8 cellular contexts compared by ENCODE assay signal in the genomic region with DNA sequence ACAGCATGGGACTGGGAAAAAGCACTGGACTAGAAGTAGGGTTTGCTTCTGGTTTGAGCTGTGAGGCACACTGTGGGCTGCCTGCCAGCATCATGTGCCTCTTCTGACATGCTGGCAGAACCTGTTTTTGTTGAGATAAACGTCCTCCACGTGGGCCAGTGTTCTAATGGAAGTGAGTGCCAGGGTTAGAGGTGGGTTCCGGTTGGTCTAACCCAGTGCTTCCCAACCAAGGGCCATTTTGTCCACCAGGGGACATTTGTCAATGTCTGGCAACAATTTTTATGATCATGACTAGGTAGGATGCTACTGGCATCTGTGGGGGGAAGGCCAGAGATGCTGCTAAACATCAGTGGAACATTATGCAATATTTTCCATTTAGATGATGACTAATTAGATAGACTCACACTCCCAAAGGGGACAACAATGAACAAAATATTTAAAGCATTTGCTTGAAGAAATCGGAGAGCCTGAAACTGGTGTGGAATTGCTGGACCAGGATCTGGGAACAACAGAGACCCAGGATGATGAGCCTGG. TPM values are rescaled to one million over a fixed set of nuclear protein-coding genes. Genes with fewer than 3 reads are reported as not detected.
DNase-seq lines count a peak whose midpoint lies in the region; ATAC-seq, FAIRE-seq and TF ChIP-seq lines count a peak whose summit lies in the region.

No MANE protein-coding gene starts in this region.

- H3K36me3 ChIP-seq in left ventricle myocardium inferior (peaks cover 17% of the 10 kb centered on the region), thyroid gland (no peaks in the 10 kb centered on the region)

- TF ChIP-seq POLR2A in thyroid gland (IDR thresholded peaks at IDR 0.05) = peak in 1 of 2 donors; percentile 42
- no peak for TF ChIP-seq POLR2A in GM12891 (IDR thresholded peaks at IDR 0.05; ENCODE audit: low read depth, low read length)

- intact Hi-C loops in left ventricle myocardium inferior (cut with micrococcal nuclease) (no loop called here), thyroid gland (cut with DNase I) (no loop called here)

- peak; percentile 7 for DNase-seq in NCI-H1694 (lab: John Stamatoyannopoulos, UW)
- no peak for DNase-seq in NCI-H1694 treated with DMSO at 0.1 percent for 48 hours (lab: John Stamatoyannopoulos, UW)
- DNase-seq in T1000 (lab: John Stamatoyannopoulos, UW) = peak; percentile 67
- DNase-seq in left ventricle myocardium inferior = peak; percentile 77
- DNase-seq in thyroid gland = peak; percentile 98 to 99
- DNase-seq in GM12891 (ENCODE audit: insufficient read length, low spot score) = no peak
- DNase-seq in activated gamma-delta T cell (lab: John Stamatoyannopoulos, UW) = no peak

- H3K27me3 ChIP-seq in left ventricle myocardium inferior (ENCODE audit: low read depth) (no peaks in the 10 kb centered on the region), thyroid gland (no peaks in the 10 kb centered on the region)

- ATAC-seq in GM19324 (IDR thresholded peaks at IDR 0.05; ENCODE audit: low FRiP score, unreplicated experiment) = no peak

- whole genome bisulfite sequencing in thyroid gland, 2 donors = 31 to 33% methylated on average over 4 of the region's 4 CpGs

- no peak for FAIRE-seq in GM12891 (lab: Jason Lieb, UNC)

- no peak overlapping the region for H3K4me3 ChIP-seq in left ventricle myocardium inferior
- H3K4me3 ChIP-seq in thyroid gland (replicated peaks in 1 of 3) = no peak overlapping the region

- H3K4me1 ChIP-seq in left ventricle myocardium inferior (peaks cover 66% of the 10 kb centered on the region), thyroid gland (peaks cover 21 to 47% of the 10 kb centered on the region in 2 donors)

- peak overlapping the region; percentile 96 for H3K27ac ChIP-seq in left ventricle myocardium inferior (replicated peaks)
- H3K27ac ChIP-seq in thyroid gland = peak overlapping the region; percentile 67 to 92 (median 85)

- H3K9me3 ChIP-seq in left ventricle myocardium inferior (replicated peaks) = no peaks in the 10 kb centered on the region
- no peaks in the 10 kb centered on the region for H3K9me3 ChIP-seq in thyroid gland

- peak; percentile 26 for TF ChIP-seq CTCF in left ventricle myocardium inferior (IDR thresholded peaks at IDR 0.05; ENCODE audit: borderline replicate concordance)
- peak in 4 of 6 experiments; percentile 22 to 67 (median 51) for TF ChIP-seq CTCF in thyroid gland (IDR thresholded peaks at IDR 0.05)

TF ChIP-seq in GM12891, 5 proteins besides CTCF, POLR2A, EP300 and RAD21:
- no peak for TF ChIP-seq TAF1 (IDR thresholded peaks at IDR 0.05; ENCODE audit: low read depth, low read length)
- no peak for TF ChIP-seq PAX5 (IDR thresholded peaks at IDR 0.05; ENCODE audit: insufficient read depth, low read length, severe bottlenecking)
- TF ChIP-seq SPI1 (IDR thresholded peaks at IDR 0.05; ENCODE audit: low read depth, low read length) = no peak
- no peak for TF ChIP-seq POU2F2 (IDR thresholded peaks at IDR 0.05; ENCODE audit: low read depth, low read length)
- no peak for TF ChIP-seq POLR2AphosphoS5 (IDR thresholded peaks at IDR 0.05; ENCODE audit: low read depth, low read length)

RNA-seq across cellular contexts. Expression of a gene that starts 7.8 kb away (rescaled TPM):
- total RNA-seq in left ventricle myocardium inferior (23.8 TPM), thyroid gland (100 to 1,000 TPM; 171 to 205 (median 186) TPM)
- 18.8 TPM for polyA plus RNA-seq in GM12891 (2012; ENCODE audit: low read depth, missing spikeins)

RNA-seq across cellular contexts. Expression of a gene that starts 51.3 kb away (rescaled TPM):
- total RNA-seq in left ventricle myocardium inferior (0.66 TPM), thyroid gland (1 to 10 TPM; 1.3 to 3.6 (median 2.5) TPM)
- polyA plus RNA-seq in GM12891 (2012; ENCODE audit: low read depth, missing spikeins) = not detected

RNA-seq across cellular contexts. Expression of a gene that starts 57.6 kb away (rescaled TPM):
- 159 TPM for total RNA-seq in left ventricle myocardium inferior
- total RNA-seq in thyroid gland = 10 to 100 TPM; 45.8 to 57.4 (median 52.1) TPM
- polyA plus RNA-seq in GM12891 (2012; ENCODE audit: low read depth, missing spikeins) = 10.7 TPM

Comparison
In these comparisons a context has a peak if more than half of its experiments do, and no peak if none do; other contexts are left out.
1. DNase-seq: peak in NCI-H1694 (single experiment), T1000 (single experiment), left ventricle myocardium inferior (single experiment) and thyroid gland (2 of 2); none in NCI-H1694 treated with DMSO at 0.1 percent for 48 hours (single experiment), GM12891 (single experiment) and activated gamma-delta T cell (single experiment).